In genomic region chr1:41572224-41572623, GRCh38 we compare ENCODE assay signal across 15 cellular contexts.
"Had no signal": no experiment of that assay in that cellular context is flagged by ENCODE, and none has a peak within 500 bp of the region (broad histone marks: within the 10 kb centered on the region; RNA-seq: fewer than 3 reads in every experiment).

No MANE protein-coding gene starts in this region.

- H3K27me3 ChIP-seq: colonic mucosa, heart left ventricle, suprapubic skin, thyroid gland, uterus had no signal

- H3K36me3 ChIP-seq: colonic mucosa, suprapubic skin, thyroid gland, uterus had no signal

- H3K4me3 ChIP-seq: colonic mucosa, heart left ventricle, suprapubic skin, thyroid gland, uterus had no signal

- H3K36me3 Mint-ChIP-seq: type B pancreatic cell had no signal

- H3K9me3 Mint-ChIP-seq: nephron progenitor cell, type B pancreatic cell had no signal

- H3K9me3 ChIP-seq: colonic mucosa, heart left ventricle, suprapubic skin, thyroid gland, uterus had no signal

- H3K4me1 ChIP-seq: colonic mucosa, uterus had no signal

- H3K4me3 Mint-ChIP-seq: naive thymus-derived CD4-positive, alpha-beta T cell; nephron progenitor cell; type B pancreatic cell had no signal

- H3K4me1 Mint-ChIP-seq: nephron progenitor cell had no signal

- H3K27me3 Mint-ChIP-seq: naive thymus-derived CD4-positive, alpha-beta T cell had no signal

- H3K27ac Mint-ChIP-seq: nephron progenitor cell, type B pancreatic cell had no signal

- H3K27ac ChIP-seq: colonic mucosa, heart left ventricle, suprapubic skin, thyroid gland, uterus had no signal

- DNase-seq: colonic mucosa; effector CD4-positive, alpha-beta T cell; heart left ventricle; hippocampal formation; left colon; mammary epithelial cell; naive thymus-derived CD4-positive, alpha-beta T cell; nephron progenitor cell; small intestine; stimulated activated CD4-positive, alpha-beta T cell treated with anti-CD3 and anti-CD28 coated beads, Interleukin-12 subunit alpha, Interleukin-12 subunit beta, amount 100 ng/mL, for 4 hours; stimulated activated naive CD4-positive, alpha-beta T cell; thyroid gland; uterus had no signal
